Comparison of ENCODE assay signal across 8 cellular contexts in the genomic region with DNA sequence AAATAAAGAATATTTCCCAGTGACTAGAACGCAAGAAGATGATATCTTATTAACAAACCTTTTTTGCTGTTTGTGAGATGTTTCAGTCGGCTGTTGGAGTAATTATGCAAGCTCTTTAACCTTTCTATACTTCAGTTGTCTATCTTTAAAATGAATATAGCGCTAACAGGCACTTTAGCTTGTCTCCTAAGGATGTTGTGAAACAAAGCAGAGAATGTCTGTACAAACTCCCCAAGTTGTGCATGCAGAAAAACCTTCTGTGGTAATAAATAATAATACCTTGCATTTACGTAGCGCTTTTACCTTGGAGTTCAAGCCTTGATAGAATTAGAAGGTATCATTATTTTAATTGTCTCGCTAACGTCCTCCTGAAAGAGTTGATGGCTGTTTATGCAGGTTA. TPM values are rescaled to one million over a fixed set of nuclear protein-coding genes. Genes with fewer than 3 reads are reported as not detected.
DNase-seq lines count a peak whose midpoint lies in the region; ATAC-seq and TF ChIP-seq lines count a peak whose summit lies in the region.

No MANE protein-coding gene starts in this region.

- H3K4me2 ChIP-seq in parathyroid adenoma (ENCODE audit: low read length), result no peak overlapping the region

- H2AFZ ChIP-seq in parathyroid adenoma, result peak overlapping the region; percentile 60

- H3K27ac Mint-ChIP-seq in endothelial cell (ENCODE audit: unreplicated experiment), result peak overlapping the region; percentile 88

- H3K36me3 Mint-ChIP-seq in endothelial cell (ENCODE audit: low read depth, unreplicated experiment), result peaks cover 3% of the 10 kb centered on the region

- H3K27me3 ChIP-seq in parathyroid adenoma (ENCODE audit: control insufficient read depth, insufficient read depth, low read length) (no peaks in the 10 kb centered on the region), MG63 (no peaks in the 10 kb centered on the region)

- peak overlapping the region; percentile 7 for H3K27ac ChIP-seq in parathyroid adenoma

- H3K79me2 ChIP-seq in parathyroid adenoma, result no peaks in the 10 kb centered on the region

- H3K9ac ChIP-seq in ES-I3 (ENCODE audit: low read depth, low read length) (peak overlapping the region; percentile 63), parathyroid adenoma (no peak overlapping the region)

- H3K4me1 Mint-ChIP-seq in endothelial cell (ENCODE audit: unreplicated experiment), result peaks cover 17% of the 10 kb centered on the region

- intact Hi-C loops in mucosa of descending colon (cut with DNase I, micrococcal nuclease), result no loop called here

- peaks cover 8% of the 10 kb centered on the region for H3K27me3 Mint-ChIP-seq in endothelial cell (ENCODE audit: unreplicated experiment)

- TF ChIP-seq CTCF in endothelial cell (IDR thresholded peaks at IDR 0.05; ENCODE audit: unreplicated experiment) (no peak), parathyroid adenoma (IDR thresholded peaks at IDR 0.05) (no peak), mucosa of descending colon (IDR thresholded peaks at IDR 0.05) (no peak)

- H3K36me3 ChIP-seq in ES-I3 (ENCODE audit: insufficient read depth, low read length), result no peaks in the 10 kb centered on the region
- no peaks in the 10 kb centered on the region for H3K36me3 ChIP-seq in parathyroid adenoma (ENCODE audit: control insufficient read depth, insufficient read depth, low read length)
- no peaks in the 10 kb centered on the region for H3K36me3 ChIP-seq in mucosa of descending colon (ENCODE audit: low read depth)
- H3K36me3 ChIP-seq in MG63, result peaks cover 11% of the 10 kb centered on the region

- peak overlapping the region; percentile 92 for H3K4me3 Mint-ChIP-seq in endothelial cell (ENCODE audit: unreplicated experiment)

- no peaks in the 10 kb centered on the region for H3K9me3 Mint-ChIP-seq in endothelial cell (ENCODE audit: unreplicated experiment)

- H3K9me3 ChIP-seq in ES-I3 (ENCODE audit: control insufficient read depth, insufficient read depth, low read length) (no peaks in the 10 kb centered on the region), parathyroid adenoma (ENCODE audit: control insufficient read depth, low read length) (no peaks in the 10 kb centered on the region), mucosa of descending colon (no peaks in the 10 kb centered on the region), MG63 (no peaks in the 10 kb centered on the region)

- peaks cover 18% of the 10 kb centered on the region for H3K4me1 ChIP-seq in ES-I3 (ENCODE audit: insufficient read depth, low read length)
- no peaks in the 10 kb centered on the region for H3K4me1 ChIP-seq in parathyroid adenoma
- peaks cover 20% of the 10 kb centered on the region for H3K4me1 ChIP-seq in mucosa of descending colon (ENCODE audit: low read depth)

- ATAC-seq in mucosa of descending colon, result no peak

- peak; percentile 26 for DNase-seq in NCI-H748 treated with DMSO at 0.1 percent for 48 hours (lab: John Stamatoyannopoulos, UW)
- no peak for DNase-seq in endothelial cell (ENCODE audit: low spot score)
- no peak for DNase-seq in stimulated activated naive CD4-positive, alpha-beta T cell (lab: John Stamatoyannopoulos, UW)
- no peak for DNase-seq in mucosa of descending colon
- DNase-seq in MG63, result no peak
- no peak for DNase-seq in activated CD4-positive, alpha-beta T cell treated with anti-CD3 and anti-CD28 coated beads, Interleukin-2, amount 50 U/mL, for 4 hours

- H3K4me3 ChIP-seq in parathyroid adenoma (ENCODE audit: low read depth, low read length) (no peak overlapping the region), mucosa of descending colon (no peak overlapping the region), MG63 (no peak overlapping the region)

RNA-seq across cellular contexts. Expression of a gene that starts 1.9 kb away (rescaled TPM):
- total RNA-seq in endothelial cell (ENCODE audit: unreplicated experiment), result 76.9 TPM
- 10 to 100 TPM; 67.2 to 84.6 (median 77.1) TPM for total RNA-seq in mucosa of descending colon
- total RNA-seq in MG63 (2014; rRNA removed; shearing (Covaris generic); ENCODE audit: low replicate concordance), result 11.8 and 16.7 TPM in 2 replicates
